Comparison of ENCODE assay signal across 1 cellular context in genomic region chr20:43954704-43955243, GRCh38.
A peak's percentile ranks its signal among the peaks of the same experiment; 100 is the strongest.
TF ChIP-seq lines count a peak whose summit lies in the region.

No MANE protein-coding gene starts in this region.

TF ChIP-seq in GM12878, 131 proteins besides CTCF, POLR2A, EP300 and RAD21 (continued from another document):
- TF ChIP-seq NFXL1 (IDR thresholded peaks at IDR 0.05; ENCODE audit: borderline replicate concordance) (no peak), CHD4 (IDR thresholded peaks at IDR 0.05) (no peak), CBX5 (IDR thresholded peaks at IDR 0.05; ENCODE audit: low read depth) (0 out of 2 replicates have a peak, but pooled peaks have one; percentile 6), ATF7 (IDR thresholded peaks at IDR 0.05; ENCODE audit: low read depth) (no peak), SMAD5 (IDR thresholded peaks at IDR 0.05; ENCODE audit: low read depth) (no peak), SP1 (IDR thresholded peaks at IDR 0.05; ENCODE audit: low read depth, low read length) (no peak)
- TF ChIP-seq, protein P1, sequence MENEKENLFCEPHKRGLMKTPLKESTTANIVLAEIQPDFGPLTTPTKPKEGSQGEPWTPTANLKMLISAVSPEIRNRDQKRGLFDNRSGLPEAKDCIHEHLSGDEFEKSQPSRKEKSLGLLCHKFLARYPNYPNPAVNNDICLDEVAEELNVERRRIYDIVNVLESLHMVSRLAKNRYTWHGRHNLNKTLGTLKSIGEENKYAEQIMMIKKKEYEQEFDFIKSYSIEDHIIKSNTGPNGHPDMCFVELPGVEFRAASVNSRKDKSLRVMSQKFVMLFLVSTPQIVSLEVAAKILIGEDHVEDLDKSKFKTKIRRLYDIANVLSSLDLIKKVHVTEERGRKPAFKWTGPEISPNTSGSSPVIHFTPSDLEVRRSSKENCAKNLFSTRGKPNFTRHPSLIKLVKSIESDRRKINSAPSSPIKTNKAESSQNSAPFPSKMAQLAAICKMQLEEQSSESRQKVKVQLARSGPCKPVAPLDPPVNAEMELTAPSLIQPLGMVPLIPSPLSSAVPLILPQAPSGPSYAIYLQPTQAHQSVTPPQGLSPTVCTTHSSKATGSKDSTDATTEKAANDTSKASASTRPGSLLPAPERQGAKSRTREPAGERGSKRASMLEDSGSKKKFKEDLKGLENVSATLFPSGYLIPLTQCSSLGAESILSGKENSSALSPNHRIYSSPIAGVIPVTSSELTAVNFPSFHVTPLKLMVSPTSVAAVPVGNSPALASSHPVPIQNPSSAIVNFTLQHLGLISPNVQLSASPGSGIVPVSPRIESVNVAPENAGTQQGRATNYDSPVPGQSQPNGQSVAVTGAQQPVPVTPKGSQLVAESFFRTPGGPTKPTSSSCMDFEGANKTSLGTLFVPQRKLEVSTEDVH (IDR thresholded peaks at IDR 0.05; ENCODE audit: low read depth, partially characterized antibody): no peak
